ENCODE assay signal across 18 cellular contexts in the genomic region with DNA sequence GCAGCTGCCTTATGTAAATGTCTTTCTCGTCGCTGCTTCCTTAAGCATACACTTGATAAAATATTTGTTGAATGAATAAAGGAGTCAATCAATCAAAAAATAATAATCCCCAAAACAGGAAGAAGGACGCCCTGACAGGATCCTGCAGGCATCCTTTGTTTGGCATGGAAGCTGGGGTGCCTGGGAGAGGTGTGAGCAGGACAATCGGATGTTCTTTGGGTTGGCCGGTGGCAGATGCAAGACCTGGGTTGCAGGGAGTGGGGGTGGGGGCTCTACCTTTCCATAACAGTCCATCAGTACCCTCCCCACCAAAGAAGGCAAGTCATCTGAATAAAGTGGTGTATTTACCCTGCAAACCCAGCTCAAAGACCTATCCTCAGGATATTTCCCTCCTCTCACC. TPM values are rescaled to one million over a fixed set of nuclear protein-coding genes. Genes with fewer than 3 reads are reported as not detected.
A peak's percentile ranks its signal among the peaks of the same experiment; 100 is the strongest.
DNase-seq lines count a peak whose midpoint lies in the region; ATAC-seq and TF ChIP-seq lines count a peak whose summit lies in the region.
"Had no signal": no experiment of that assay in that cellular context is flagged by ENCODE, and none has a peak within 500 bp of the region (broad histone marks: within the 10 kb centered on the region; RNA-seq: fewer than 3 reads in every experiment).

No MANE protein-coding gene starts in this region.

- no peak overlapping the region for H4K91ac ChIP-seq in trophoblast cell (ENCODE audit: low read depth, low read length)

- H3K27me3 ChIP-seq in ACC112 (ENCODE audit: insufficient read depth, low read length) (no peaks in the 10 kb centered on the region), left lung (peaks cover 26 to 74% of the 10 kb centered on the region in 2 donors), trophoblast cell (ENCODE audit: insufficient read depth, low read length) (no peaks in the 10 kb centered on the region)

- no peak overlapping the region for H3K4me2 ChIP-seq in trophoblast cell (ENCODE audit: low read length)

- no peaks in the 10 kb centered on the region for H3K36me3 ChIP-seq in ACC112 (ENCODE audit: insufficient read depth, low read length)
- no peaks in the 10 kb centered on the region for H3K36me3 ChIP-seq in left lung
- H3K36me3 ChIP-seq in trophoblast cell (ENCODE audit: control insufficient read depth in 1 of 2, insufficient read depth in 2 of 2, low read length in 2 of 2), result no peaks in the 10 kb centered on the region
- H3K36me3 ChIP-seq: BLaER1 treated with 17β-estradiol and CSF1 and Interleukin-3, amounts not matched to agents 10 nM and 100 nM; left ventricle myocardium inferior had no signal

- no peak overlapping the region for H3K14ac ChIP-seq in trophoblast cell (ENCODE audit: low read length)

- H3K18ac ChIP-seq in trophoblast cell (ENCODE audit: low read length), result no peak overlapping the region

- no peak for DNase-seq in left lung
- DNase-seq in trophoblast cell, result no peak
- DNase-seq in dermis blood vessel endothelial cell, result no peak
- DNase-seq in NOMO-1 treated with dmso at 0.1 percent for 144 hours (lab: John Stamatoyannopoulos, UW; ENCODE audit: unreplicated experiment), result no peak
- DNase-seq: activated CD4-positive, alpha-beta T cell treated with anti-CD3 and anti-CD28 coated beads, Interleukin-2, amount 50 U/mL, for 48 hours; activated naive CD8-positive, alpha-beta T cell treated with anti-CD3 and anti-CD28 coated beads for 36 hours; central memory CD4-positive, alpha-beta T cell; left ventricle myocardium inferior; NCI-H1105; NCI-H2029; psoas muscle; SIG-M5; stimulated activated naive CD8-positive, alpha-beta T cell treated with anti-CD3 and anti-CD28 coated beads, Interleukin-15, amount 100 ng/mL, for 72 hours had no signal

- ATAC-seq in left lung, result no peak
- ATAC-seq in HG02973 (IDR thresholded peaks at IDR 0.05; ENCODE audit: unreplicated experiment), result no peak
- ATAC-seq in GM19395 (IDR thresholded peaks at IDR 0.05; ENCODE audit: unreplicated experiment), result no peak
- ATAC-seq: psoas muscle; stimulated activated naive CD8-positive, alpha-beta T cell treated with anti-CD3 and anti-CD28 coated beads, Interleukin-15, amount 100 ng/mL, for 72 hours had no signal

- H3K79me2 ChIP-seq in ACC112 (ENCODE audit: control insufficient read depth, insufficient read depth, low read length, unreplicated experiment) (no peaks in the 10 kb centered on the region), trophoblast cell (ENCODE audit: control insufficient read depth, insufficient read depth, low read length, poor library complexity) (peaks cover 18% of the 10 kb centered on the region)

- H3K9me3 ChIP-seq in left lung (peaks cover 0 to 3% of the 10 kb centered on the region in 2 donors), trophoblast cell (ENCODE audit: insufficient read depth, low read depth, low read length) (no peaks in the 10 kb centered on the region)

- H2BK12ac ChIP-seq in trophoblast cell (ENCODE audit: low read length), result no peak overlapping the region

- H4K12ac ChIP-seq in trophoblast cell (ENCODE audit: low read depth, low read length), result no peak overlapping the region

- H3K4me3 ChIP-seq in ACC112 (ENCODE audit: low read depth, low read length) (peak overlapping the region; percentile 90), left lung (no peak overlapping the region), trophoblast cell (ENCODE audit: low read depth, low read length) (no peak overlapping the region)
- H3K4me3 ChIP-seq: psoas muscle had no signal

- H2AK5ac ChIP-seq in trophoblast cell (ENCODE audit: low read length), result no peak overlapping the region

- no peak overlapping the region for H3K9ac ChIP-seq in trophoblast cell (ENCODE audit: low read length)
- H3K9ac ChIP-seq: BLaER1 treated with 17β-estradiol and CSF1 and Interleukin-3, amounts not matched to agents 10 nM and 100 nM had no signal

- H3K4me1 ChIP-seq in ACC112 (ENCODE audit: control insufficient read depth, insufficient read depth, low read length, unreplicated experiment), result peaks cover 14% of the 10 kb centered on the region
- H3K4me1 ChIP-seq in left lung, result peaks cover 0 to 13% of the 10 kb centered on the region in 2 donors
- peaks cover 22 to 27% of the 10 kb centered on the region in 2 experiments for H3K4me1 ChIP-seq in trophoblast cell (ENCODE audit: control insufficient read depth in 1 of 2, insufficient read depth in 2 of 2, low read length in 2 of 2)
- H3K4me1 ChIP-seq: psoas muscle had no signal

- no CpG with 5 or more reads among the region's 5 CpGs for WGBS in trophoblast cell (ENCODE audit: extremely low coverage, insufficient coverage, insufficient read length)

- no peak overlapping the region for H4K8ac ChIP-seq in trophoblast cell (ENCODE audit: low read depth, low read length)

- H2BK120ac ChIP-seq in trophoblast cell (ENCODE audit: insufficient read depth, low read length, poor library complexity), result peak overlapping the region; percentile 6

- H2AFZ ChIP-seq in ACC112 (ENCODE audit: low read length, unreplicated experiment) (no peak overlapping the region), trophoblast cell (ENCODE audit: insufficient read depth, low read length, poor library complexity) (no peak overlapping the region)

- H3K79me1 ChIP-seq in trophoblast cell (ENCODE audit: low read length), result peaks cover 29% of the 10 kb centered on the region

- no peak overlapping the region for H3K4ac ChIP-seq in trophoblast cell (ENCODE audit: low read depth, low read length)

- TF ChIP-seq CTCF in VCaP (conservative IDR thresholded peaks at IDR 0.05) (no peak), left lung (IDR thresholded peaks at IDR 0.05) (no peak)

- H2BK5ac ChIP-seq in trophoblast cell (ENCODE audit: low read depth, low read length, poor library complexity), result no peak overlapping the region

- no peak overlapping the region for H3K23ac ChIP-seq in trophoblast cell (ENCODE audit: low read length)

- H3K27ac ChIP-seq in ACC112 (ENCODE audit: low read depth, low read length), result peak overlapping the region; percentile 40; the same call in 1 of the 2 replicates
- H3K27ac ChIP-seq in VCaP, result peak overlapping the region; percentile 99
- H3K27ac ChIP-seq in left lung, result peak overlapping the region; percentile 18 to 19
- H3K27ac ChIP-seq in trophoblast cell (ENCODE audit: low read depth, low read length), result no peak overlapping the region
- H3K27ac ChIP-seq: BLaER1 treated with 17β-estradiol and CSF1 and Interleukin-3, amounts not matched to agents 10 nM and 100 nM; left ventricle myocardium inferior; psoas muscle had no signal

- intact Hi-C loops in left lung (cut with DNase I), result no loop called here

RNA-seq across cellular contexts. Expression of a gene that starts 1.4 kb away (rescaled TPM):
- total RNA-seq in left lung (10 to 100 TPM; 33.2 to 44.0 TPM), dermis blood vessel endothelial cell (0.37 and 0.68 TPM in 2 replicates)
- polyA plus RNA-seq in trophoblast cell (2013), result 20.8 and 21.4 TPM in 2 replicates
- total RNA-seq: activated naive CD8-positive, alpha-beta T cell treated with anti-CD3 and anti-CD28 coated beads for 36 hours had no signal

Comparison
In these comparisons a context has a peak if more than half of its experiments do, and no peak if none do; other contexts are left out.
1. RNA of a gene that starts 1.4 kb away (total RNA-seq): 33.2 to 44.0 TPM in left lung; 0.37 to 0.68 TPM in dermis blood vessel endothelial cell; every median in the first group is over 10 times any median in the second.